18 cellular contexts compared by ENCODE assay signal in the genomic region with DNA sequence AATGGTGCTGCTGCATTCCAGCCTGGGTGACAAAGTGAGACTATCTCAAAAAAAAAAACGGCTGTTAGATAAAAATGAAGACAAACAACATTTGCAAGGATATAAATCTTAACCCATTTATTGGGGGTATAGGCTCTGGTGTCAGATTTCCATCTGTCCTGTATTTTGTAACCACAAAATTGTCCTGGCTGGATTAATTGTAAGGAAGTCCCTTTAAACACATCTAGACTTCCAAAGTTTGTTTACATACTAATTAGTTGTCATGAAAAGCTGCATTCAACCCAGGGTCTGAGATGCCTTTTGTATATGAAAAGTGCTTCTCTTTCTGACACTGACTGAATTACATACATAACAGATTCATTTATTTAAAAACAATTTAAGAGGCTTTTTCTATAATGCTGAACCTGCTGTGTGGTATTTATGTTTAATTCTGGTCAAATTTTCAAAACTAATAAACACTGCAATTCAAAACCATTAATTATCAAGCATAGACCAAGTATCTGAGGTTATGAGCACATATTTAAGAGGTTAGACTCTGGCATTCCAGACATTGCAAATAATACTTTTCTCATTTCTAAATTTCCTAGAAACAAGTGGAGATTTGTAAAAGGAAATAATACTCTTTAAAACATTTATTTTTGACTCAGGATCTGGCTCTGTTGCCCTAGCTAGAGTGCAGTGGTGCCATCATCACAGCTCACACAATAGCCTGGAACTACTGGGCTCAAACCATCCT. TPM values are rescaled to one million over a fixed set of nuclear protein-coding genes. Genes with fewer than 3 reads are reported as not detected.
A peak's percentile ranks its signal among the peaks of the same experiment; 100 is the strongest.
DNase-seq lines count a peak whose midpoint lies in the region; ATAC-seq and TF ChIP-seq lines count a peak whose summit lies in the region.
"Had no signal": no experiment of that assay in that cellular context is flagged by ENCODE, and none has a peak within 500 bp of the region (broad histone marks: within the 10 kb centered on the region; RNA-seq: fewer than 3 reads in every experiment).

No MANE protein-coding gene starts in this region.

- no peak overlapping the region for H2BK15ac ChIP-seq in mesenchymal stem cell (ENCODE audit: low read depth, poor library complexity, severe bottlenecking)

- TF ChIP-seq CTCF in AG04450 (IDR thresholded peaks at IDR 0.05; ENCODE audit: low read depth, low read length) (no peak), Panc1 (IDR thresholded peaks at IDR 0.05) (no peak)

- peaks cover 5% of the 10 kb centered on the region for H3K79me1 ChIP-seq in mesenchymal stem cell (replicated peaks; ENCODE audit: low read length, poor library complexity, severe bottlenecking)

- WGBS in mesenchymal stem cell = no CpG with 5 or more reads among the region's 1 CpG

- H2BK5ac ChIP-seq in mesenchymal stem cell (ENCODE audit: low read depth, low read length, poor library complexity, severe bottlenecking) = no peak overlapping the region

- H3K4me3 Mint-ChIP-seq in activated CD4-positive, alpha-beta memory T cell treated with anti-CD3 and anti-CD28 coated beads, Interleukin-2, amount 10 ng/mL, durations not matched to agents 7 days and 5 days = no peak overlapping the region
- H3K4me3 Mint-ChIP-seq: activated CD4-positive, alpha-beta memory T cell treated with anti-CD3 and anti-CD28 coated beads for 36 hours; activated T-helper 17 cell treated with anti-CD3 and anti-CD28 coated beads, Interleukin-2, amount 50 U/mL, for 72 hours had no signal

- H3K4me1 ChIP-seq in Panc1 (ENCODE audit: control insufficient read depth, insufficient read depth, low read length) (peaks cover 36% of the 10 kb centered on the region), mesenchymal stem cell (ENCODE audit: control insufficient read depth, insufficient read depth, low read depth, low read length) (peaks cover 13% of the 10 kb centered on the region)
- H3K4me1 ChIP-seq: spleen, testis had no signal

- H3K4ac ChIP-seq in mesenchymal stem cell (ENCODE audit: low read depth in 1 of 2, low read length in 2 of 2) = no peak overlapping the region

- DNase-seq in AG04450 (ENCODE audit: low read depth, low spot score) (no peak), NCI-H1048 (lab: John Stamatoyannopoulos, UW) (peak; percentile 34), Panc1 (ENCODE audit: low read depth, low spot score) (no peak), mesenchymal stem cell (peak; percentile 61)
- no peak for DNase-seq in activated CD4-positive, alpha-beta memory T cell treated with anti-CD3 and anti-CD28 coated beads, Interleukin-2, amount 10 ng/mL, durations not matched to agents 7 days and 5 days
- DNase-seq: activated CD4-positive, alpha-beta memory T cell treated with anti-CD3 and anti-CD28 coated beads for 36 hours; dermis blood vessel endothelial cell; DMS 273 treated with DMSO at 0.1 percent for 48 hours; MG63; NCI-H524; nucleus accumbens; spleen; T-helper 9 cell; testis had no signal

- no peak overlapping the region for H2BK12ac ChIP-seq in mesenchymal stem cell (ENCODE audit: low read length in 2 of 2)

- ATAC-seq in Panc1 (no peak), HG02623 (IDR thresholded peaks at IDR 0.05; ENCODE audit: unreplicated experiment) (no peak), esophagus mucosa (no peak), GM19351 (IDR thresholded peaks at IDR 0.05; ENCODE audit: unreplicated experiment) (no peak)
- ATAC-seq: activated T-helper 17 cell treated with anti-CD3 and anti-CD28 coated beads, Interleukin-2, amount 50 U/mL, for 72 hours had no signal

- H3K9me3 ChIP-seq in AG04450 (ENCODE audit: control insufficient read depth, insufficient read depth, low read length) (peaks cover 6% of the 10 kb centered on the region), Panc1 (ENCODE audit: control insufficient read depth, insufficient read depth, low read depth, low read length) (no peaks in the 10 kb centered on the region), mesenchymal stem cell (ENCODE audit: control insufficient read depth, low read length) (no peaks in the 10 kb centered on the region)
- H3K9me3 ChIP-seq: MG63, spleen, testis had no signal

- H3K27me3 ChIP-seq in AG04450 (ENCODE audit: control insufficient read depth, insufficient read depth, low read length) = no peaks in the 10 kb centered on the region
- no peaks in the 10 kb centered on the region for H3K27me3 ChIP-seq in Panc1 (ENCODE audit: control insufficient read depth, insufficient read depth, low read length)
- no peaks in the 10 kb centered on the region for H3K27me3 ChIP-seq in mesenchymal stem cell (ENCODE audit: control insufficient read depth in 1 of 2, insufficient read depth in 1 of 2, low read length in 2 of 2)
- H3K27me3 ChIP-seq: MG63, spleen, testis had no signal

- no peak overlapping the region for H3K18ac ChIP-seq in mesenchymal stem cell (ENCODE audit: low read depth in 1 of 2, low read length in 2 of 2)

- no TSS peak for BruUV-seq in Panc1 (replicated peaks; lab: Mats Ljungman, UMichigan)

- H3K4me3 ChIP-seq in AG04450 (ENCODE audit: low read depth, low read length) = no peak overlapping the region
- no peak overlapping the region for H3K4me3 ChIP-seq in Panc1 (ENCODE audit: low read depth in 2 of 2, low read length in 2 of 2)
- no peak overlapping the region for H3K4me3 ChIP-seq in mesenchymal stem cell (ENCODE audit: insufficient read depth in 1 of 2, low read depth in 1 of 2, low read length in 2 of 2)
- H3K4me3 ChIP-seq: MG63, spleen, testis had no signal

- no peak overlapping the region for H2BK120ac ChIP-seq in mesenchymal stem cell (ENCODE audit: low read depth, low read length)

- H3K14ac ChIP-seq in mesenchymal stem cell (ENCODE audit: low read length in 2 of 2) = no peak overlapping the region

- no peak overlapping the region for H2AFZ ChIP-seq in mesenchymal stem cell (ENCODE audit: low read depth, low read length)

- CTCF ChIA-PET in AG04450 (lab: Charles Lee) = no interaction called here
- CTCF ChIA-PET in Panc1 (lab: Charles Lee) = no interaction called here
- CTCF ChIA-PET in activated CD4-positive, alpha-beta memory T cell treated with anti-CD3 and anti-CD28 coated beads, Interleukin-2, amount 10 ng/mL, durations not matched to agents 7 days and 5 days (lab: Charles Lee) = no interaction called here

- in situ Hi-C loops in Panc1 (cut with HindIII; ENCODE audit: low pct_unique_long_range_greater_than_20kb, low sequenced_read_pairs) = no loop called here

- H3K4me2 ChIP-seq in mesenchymal stem cell (ENCODE audit: low read length, poor library complexity, severe bottlenecking) = no peak overlapping the region

- H3K36me3 ChIP-seq in Panc1 (ENCODE audit: control insufficient read depth, insufficient read depth, low read length) (no peaks in the 10 kb centered on the region; the same call in 1 of the 2 replicates), mesenchymal stem cell (ENCODE audit: control insufficient read depth in 1 of 2, insufficient read depth in 2 of 2, low read depth in 1 of 2, low read length in 2 of 2) (peaks cover 0 to 27% of the 10 kb centered on the region in 2 experiments)
- H3K36me3 ChIP-seq: MG63 had no signal

- H3K27ac ChIP-seq in AG04450 (ENCODE audit: low read depth, low read length) (peak overlapping the region; percentile 71), Panc1 (ENCODE audit: low read length) (peak overlapping the region; percentile 95), mesenchymal stem cell (ENCODE audit: low read length, poor library complexity, severe bottlenecking) (no peak overlapping the region)
- H3K27ac ChIP-seq: spleen, testis had no signal

- POLR2A ChIA-PET in AG04450 (lab: Yijun Ruan, JAX) (interaction anchor here (0.6 to 1.4 kb wide), 5 partner anchors 17 to 94 kb away, joined by 4 to 9 read pairs (median 4); partner anchors contain the start of genes SMIM14 and UGDH), Panc1 (lab: Charles Lee) (interaction anchor here (0.6 kb wide), 3 partner anchors 24 to 153 kb away, joined by 4 to 8 read pairs (median 6); no protein-coding TSS in a partner anchor)
- POLR2A ChIA-PET in activated CD4-positive, alpha-beta memory T cell treated with anti-CD3 and anti-CD28 coated beads, Interleukin-2, amount 10 ng/mL, durations not matched to agents 7 days and 5 days (lab: Charles Lee) = no interaction called here

- no peak overlapping the region for H4K91ac ChIP-seq in mesenchymal stem cell (ENCODE audit: low read length)

- no peak overlapping the region for H4K8ac ChIP-seq in mesenchymal stem cell (ENCODE audit: low read length)

- H3K9me3 Mint-ChIP-seq in activated CD4-positive, alpha-beta memory T cell treated with anti-CD3 and anti-CD28 coated beads, Interleukin-2, amount 10 ng/mL, durations not matched to agents 7 days and 5 days = no peaks in the 10 kb centered on the region
- H3K9me3 Mint-ChIP-seq: activated CD4-positive, alpha-beta memory T cell treated with anti-CD3 and anti-CD28 coated beads for 36 hours; activated T-helper 17 cell treated with anti-CD3 and anti-CD28 coated beads, Interleukin-2, amount 50 U/mL, for 72 hours had no signal

- no peak overlapping the region for H2AK5ac ChIP-seq in mesenchymal stem cell (ENCODE audit: low read length, severe bottlenecking)

- no peak overlapping the region for H3K9ac ChIP-seq in mesenchymal stem cell (ENCODE audit: low read length)

- H3K27me3 Mint-ChIP-seq in activated CD4-positive, alpha-beta memory T cell treated with anti-CD3 and anti-CD28 coated beads, Interleukin-2, amount 10 ng/mL, durations not matched to agents 7 days and 5 days = no peaks in the 10 kb centered on the region
- H3K27me3 Mint-ChIP-seq: activated CD4-positive, alpha-beta memory T cell treated with anti-CD3 and anti-CD28 coated beads for 36 hours; activated T-helper 17 cell treated with anti-CD3 and anti-CD28 coated beads, Interleukin-2, amount 50 U/mL, for 72 hours had no signal

- H3K4me1 Mint-ChIP-seq in activated CD4-positive, alpha-beta memory T cell treated with anti-CD3 and anti-CD28 coated beads, Interleukin-2, amount 10 ng/mL, durations not matched to agents 7 days and 5 days = no peaks in the 10 kb centered on the region
- H3K4me1 Mint-ChIP-seq: activated T-helper 17 cell treated with anti-CD3 and anti-CD28 coated beads, Interleukin-2, amount 50 U/mL, for 72 hours had no signal

- H3K36me3 Mint-ChIP-seq in activated CD4-positive, alpha-beta memory T cell treated with anti-CD3 and anti-CD28 coated beads, Interleukin-2, amount 10 ng/mL, durations not matched to agents 7 days and 5 days (ENCODE audit: low read depth) = no peaks in the 10 kb centered on the region
- H3K36me3 Mint-ChIP-seq: activated CD4-positive, alpha-beta memory T cell treated with anti-CD3 and anti-CD28 coated beads for 36 hours had no signal

- no peak overlapping the region for H3K27ac Mint-ChIP-seq in activated CD4-positive, alpha-beta memory T cell treated with anti-CD3 and anti-CD28 coated beads, Interleukin-2, amount 10 ng/mL, durations not matched to agents 7 days and 5 days
- H3K27ac Mint-ChIP-seq: activated CD4-positive, alpha-beta memory T cell treated with anti-CD3 and anti-CD28 coated beads for 36 hours; activated T-helper 17 cell treated with anti-CD3 and anti-CD28 coated beads, Interleukin-2, amount 50 U/mL, for 72 hours had no signal

- intact Hi-C loops in Panc1 (cut with micrococcal nuclease; ENCODE audit: unreplicated experiment) = no loop called here

- H3K23ac ChIP-seq in mesenchymal stem cell (ENCODE audit: low read length in 2 of 2) = no peak overlapping the region

RNA-seq across cellular contexts. Expression of gene UGDH, which starts 17.5 kb away (rescaled TPM):
- polyA plus RNA-seq in AG04450 (2011; rRNA removed) = 87.8 and 117 TPM in 2 replicates
- 86.4 and 146 TPM in 2 replicates for polyA minus RNA-seq in AG04450 (2011; rRNA and poly(A)+ RNA removed)
- total RNA-seq in Panc1 (2021; ENCODE audit: unreplicated experiment) (373 TPM), esophagus mucosa (42.7 TPM)
- polyA plus RNA-seq in Panc1 (2012; ENCODE audit: insufficient read length) = 349 TPM
- 56.0 TPM for polyA plus RNA-seq in mesenchymal stem cell (2013, experiment 1 of 2)
- polyA plus RNA-seq in mesenchymal stem cell (2013, experiment 2 of 2) = 52.3 TPM
- 10 to 100 TPM; 16.9 to 18.8 TPM for total RNA-seq in activated CD4-positive, alpha-beta memory T cell treated with anti-CD3 and anti-CD28 coated beads, Interleukin-2, amount 10 ng/mL, durations not matched to agents 7 days and 5 days

Comparison
In these comparisons a context has a peak if more than half of its experiments do, and no peak if none do; other contexts are left out.
1. DNase-seq: peak in NCI-H1048 (single experiment) and mesenchymal stem cell (single experiment); none in AG04450 (single experiment), Panc1 (single experiment) and activated CD4-positive, alpha-beta memory T cell treated with anti-CD3 and anti-CD28 coated beads, Interleukin-2, amount 10 ng/mL, durations not matched to agents 7 days and 5 days (single experiment).